Comparison of ENCODE assay signal across 22 cellular contexts in genomic region chr4:28621541-28621940, GRCh38.
"Had no signal": no experiment of that assay in that cellular context is flagged by ENCODE, and none has a peak within 500 bp of the region (broad histone marks: within the 10 kb centered on the region; RNA-seq: fewer than 3 reads in every experiment).

No MANE protein-coding gene starts in this region.

- DNase-seq: activated CD4-positive, alpha-beta T cell treated with anti-CD3 and anti-CD28 coated beads, Interleukin-2, amount 10 ng/mL, durations not matched to agents 7 days and 5 days; activated CD4-positive, CD25-positive, alpha-beta regulatory T cell treated with anti-CD3 and anti-CD28 coated beads, Interleukin-2, amount 50 U/mL, for 72 hours; activated CD8-positive, alpha-beta memory T cell treated with anti-CD3 and anti-CD28 coated beads, Interleukin-2, amount 10 ng/mL, durations not matched to agents 7 days and 5 days; activated CD8-positive, alpha-beta T cell treated with anti-CD3 and anti-CD28 coated beads for 36 hours; activated effector memory CD4-positive, alpha-beta T cell treated with anti-CD3 and anti-CD28 coated beads, Interleukin-2, amount 50 U/mL, for 16 hours; activated naive CD4-positive, alpha-beta T cell treated with anti-CD3 and anti-CD28 coated beads, Interleukin-2, amount 10 ng/mL, durations not matched to agents 7 days and 5 days; activated T-cell treated with anti-CD3 and anti-CD28 coated beads for 4 hours; body of pancreas; caudate nucleus; effector CD8-positive, alpha-beta T cell; heart left ventricle; islet precursor cell; left cardiac atrium; stimulated activated CD4-positive, alpha-beta T cell treated with anti-CD3 and anti-CD28 coated beads, Interleukin-4, amount 100 ng/mL, for 4 hours; stimulated activated naive CD8-positive, alpha-beta T cell treated with anti-CD3 and anti-CD28 coated beads, Interleukin-15, Interleukin-2, amounts not matched to agents 100 U/mL and 50 U/mL, for 24 hours; substantia nigra; thyroid gland; upper lobe of right lung; WERI-Rb-1 had no signal

- ATAC-seq: activated CD8-positive, alpha-beta memory T cell treated with anti-CD3 and anti-CD28 coated beads, Interleukin-2, amount 10 ng/mL, durations not matched to agents 7 days and 5 days; activated CD8-positive, alpha-beta T cell treated with anti-CD3 and anti-CD28 coated beads for 36 hours; body of pancreas; heart left ventricle; left cardiac atrium; natural killer cell treated with Interleukin-12 subunit alpha and Interleukin-12 subunit beta and Interleukin-15 and Interleukin-18, amount 100 ng/mL, for 72 hours; stimulated activated naive CD8-positive, alpha-beta T cell treated with anti-CD3 and anti-CD28 coated beads, Interleukin-15, Interleukin-2, amounts not matched to agents 100 U/mL and 50 U/mL, for 24 hours; upper lobe of right lung had no signal

- H3K4me3 ChIP-seq: body of pancreas, heart left ventricle, prostate gland, right atrium auricular region, thyroid gland, upper lobe of right lung had no signal
